10 cellular contexts compared by ENCODE assay signal in genomic region chr1:3518256-3518655, GRCh38.
DNase-seq lines count a peak whose midpoint lies in the region; ATAC-seq and TF ChIP-seq lines count a peak whose summit lies in the region.
"Had no signal": no experiment of that assay in that cellular context is flagged by ENCODE, and none has a peak within 500 bp of the region (broad histone marks: within the 10 kb centered on the region; RNA-seq: fewer than 3 reads in every experiment).

No MANE protein-coding gene starts in this region.

- H3K9me3 ChIP-seq in Peyer's patch (no peaks in the 10 kb centered on the region), colonic mucosa (no peaks in the 10 kb centered on the region), psoas muscle (no peaks in the 10 kb centered on the region), mesenchymal stem cell (ENCODE audit: control insufficient read depth, low read length) (no peaks in the 10 kb centered on the region)

- H2AFZ ChIP-seq in mesenchymal stem cell (ENCODE audit: low read depth, low read length), result no peak overlapping the region

- peak; percentile 32 for DNase-seq in COLO668 (lab: John Stamatoyannopoulos, UW; ENCODE audit: unreplicated experiment)
- DNase-seq in Peyer's patch, result no peak
- no peak for DNase-seq in colonic mucosa
- no peak for DNase-seq in psoas muscle
- no peak for DNase-seq in NCI-H1930 (lab: John Stamatoyannopoulos, UW)
- no peak for DNase-seq in mesenchymal stem cell
- DNase-seq: left colon, NCI-H187 treated with DMSO at 0.1 percent for 48 hours had no signal

- H3K4me2 ChIP-seq in mesenchymal stem cell (ENCODE audit: low read length, poor library complexity, severe bottlenecking), result no peak overlapping the region

- TF ChIP-seq CTCF in Peyer's patch (IDR thresholded peaks at IDR 0.05), result peak; percentile 14 to 60 (median 50)
- TF ChIP-seq CTCF in colonic mucosa (IDR thresholded peaks at IDR 0.05), result peak; percentile 40
- peak; percentile 62 for TF ChIP-seq CTCF in psoas muscle (IDR thresholded peaks at IDR 0.05)

- no peak overlapping the region for H3K4ac ChIP-seq in mesenchymal stem cell (ENCODE audit: low read depth in 1 of 2, low read length in 2 of 2)

- H2BK15ac ChIP-seq in mesenchymal stem cell (ENCODE audit: low read depth, poor library complexity, severe bottlenecking), result no peak overlapping the region

- H2BK5ac ChIP-seq in mesenchymal stem cell (ENCODE audit: low read depth, low read length, poor library complexity, severe bottlenecking), result no peak overlapping the region

- H3K27me3 ChIP-seq in Peyer's patch (no peaks in the 10 kb centered on the region), colonic mucosa (no peaks in the 10 kb centered on the region), psoas muscle (ENCODE audit: insufficient read depth in 3 of 3, low read length in 2 of 3) (no peaks in the 10 kb centered on the region), mesenchymal stem cell (ENCODE audit: control insufficient read depth in 1 of 2, insufficient read depth in 1 of 2, low read length in 2 of 2) (peaks cover 0 to 24% of the 10 kb centered on the region in 2 experiments)

- 82 to 87% (median 83%) methylated on average over 12 of the region's 12 CpGs for WGBS in psoas muscle, 3 donors
- WGBS in mesenchymal stem cell, result 85% methylated on average over 12 of the region's 12 CpGs

- ATAC-seq in psoas muscle (no peak), HG02763 (IDR thresholded peaks at IDR 0.05; ENCODE audit: unreplicated experiment) (no peak), GM19467 (IDR thresholded peaks at IDR 0.05; ENCODE audit: unreplicated experiment) (no peak)
- ATAC-seq: left colon had no signal

- H3K36me3 ChIP-seq in Peyer's patch (no peaks in the 10 kb centered on the region), colonic mucosa (no peaks in the 10 kb centered on the region), psoas muscle (ENCODE audit: insufficient read depth in 1 of 2, low read depth in 1 of 2) (no peaks in the 10 kb centered on the region), mesenchymal stem cell (ENCODE audit: control insufficient read depth in 1 of 2, insufficient read depth in 2 of 2, low read depth in 1 of 2, low read length in 2 of 2) (peaks cover 0 to 11% of the 10 kb centered on the region in 2 experiments)

- H3K27ac ChIP-seq in Peyer's patch (no peak overlapping the region), colonic mucosa (no peak overlapping the region), psoas muscle (no peak overlapping the region), mesenchymal stem cell (ENCODE audit: low read length, poor library complexity, severe bottlenecking) (no peak overlapping the region)

- H3K4me3 ChIP-seq in Peyer's patch, result no peak overlapping the region
- no peak overlapping the region for H3K4me3 ChIP-seq in colonic mucosa
- no peak overlapping the region for H3K4me3 ChIP-seq in psoas muscle
- H3K4me3 ChIP-seq in mesenchymal stem cell (ENCODE audit: insufficient read depth in 1 of 2, low read depth in 1 of 2, low read length in 2 of 2), result no peak overlapping the region

- H3K18ac ChIP-seq in mesenchymal stem cell (ENCODE audit: low read depth in 1 of 2, low read length in 2 of 2), result no peak overlapping the region

- TF ChIP-seq POLR2A in Peyer's patch (IDR thresholded peaks at IDR 0.05), result no peak

- no peak overlapping the region for H4K8ac ChIP-seq in mesenchymal stem cell (ENCODE audit: low read length)

- H4K91ac ChIP-seq in mesenchymal stem cell (ENCODE audit: low read length), result no peak overlapping the region

- no peak overlapping the region for H3K14ac ChIP-seq in mesenchymal stem cell (ENCODE audit: low read length in 2 of 2)

- H3K4me1 ChIP-seq in Peyer's patch (no peaks in the 10 kb centered on the region), colonic mucosa (no peaks in the 10 kb centered on the region), psoas muscle (peaks cover 3% of the 10 kb centered on the region), mesenchymal stem cell (ENCODE audit: control insufficient read depth, insufficient read depth, low read depth, low read length) (peaks cover 23% of the 10 kb centered on the region)

- no peak overlapping the region for H3K23ac ChIP-seq in mesenchymal stem cell (ENCODE audit: low read length in 2 of 2)

- intact Hi-C loops in colonic mucosa (cut with DNase I) (no loop called here), psoas muscle (cut with DNase I) (no loop called here)

- no peak overlapping the region for H2BK12ac ChIP-seq in mesenchymal stem cell (ENCODE audit: low read length in 2 of 2)

- H3K79me1 ChIP-seq in mesenchymal stem cell (replicated peaks; ENCODE audit: low read length, poor library complexity, severe bottlenecking), result no peaks in the 10 kb centered on the region

- H2AK5ac ChIP-seq in mesenchymal stem cell (ENCODE audit: low read length, severe bottlenecking), result no peak overlapping the region

- no peak overlapping the region for H2BK120ac ChIP-seq in mesenchymal stem cell (ENCODE audit: low read depth, low read length)

- H3K9ac ChIP-seq in colonic mucosa (ENCODE audit: low read depth in 2 of 2, low read length in 2 of 2) (no peak overlapping the region), mesenchymal stem cell (ENCODE audit: low read length) (no peak overlapping the region)
